ENCODE assay signal across 3 cellular contexts in genomic region chr2:98899703-98900078, GRCh38. TPM values are rescaled to one million over a fixed set of nuclear protein-coding genes. Genes with fewer than 3 reads are reported as not detected.
"Had no signal": no experiment of that assay in that cellular context is flagged by ENCODE, and none has a peak within 500 bp of the region (broad histone marks: within the 10 kb centered on the region; RNA-seq: fewer than 3 reads in every experiment).

No MANE protein-coding gene starts in this region.

RNA-seq across cellular contexts. Expression of gene CRACDL, which starts 36.3 kb away (rescaled TPM):
- total RNA-seq: LHCN-M2, RPMI7951, SJCRH30 had no signal
